ENCODE assay signal across 10 cellular contexts in genomic region chr7:30988346-30989005, GRCh38. TPM values are rescaled to one million over a fixed set of nuclear protein-coding genes. Genes with fewer than 3 reads are reported as not detected.
A peak's percentile ranks its signal among the peaks of the same experiment; 100 is the strongest.
DNase-seq lines count a peak whose midpoint lies in the region; ATAC-seq and TF ChIP-seq lines count a peak whose summit lies in the region.
"Had no signal": no experiment of that assay in that cellular context is flagged by ENCODE, and none has a peak within 500 bp of the region (broad histone marks: within the 10 kb centered on the region; RNA-seq: fewer than 3 reads in every experiment).

No MANE protein-coding gene starts in this region.

- intact Hi-C loops in posterior cingulate gyrus (cut with DNase I) = no loop called here

- peak; percentile 84 for DNase-seq in H7
- no peak for DNase-seq in NT2/D1 (ENCODE audit: low read depth, low spot score)
- peak in 9 of 10 donors; percentile 44 to 95 (median 70) for DNase-seq in posterior cingulate gyrus
- DNase-seq in NAMALWA (ENCODE audit: low spot score) = no peak
- DNase-seq in middle frontal gyrus (ENCODE audit: extremely low spot score, low spot score) = no peak
- DNase-seq: effector CD8-positive, alpha-beta T cell; NCI-H774 had no signal

- no peak for TF ChIP-seq POLR2A in gastroesophageal sphincter (IDR thresholded peaks at IDR 0.05)

- TF ChIP-seq CTCF in gastroesophageal sphincter (IDR thresholded peaks at IDR 0.05) = no peak

- peaks cover 45% of the 10 kb centered on the region for H3K4me1 ChIP-seq in NT2/D1 (ENCODE audit: insufficient read depth, insufficient read length)
- H3K4me1 ChIP-seq in gastroesophageal sphincter = peaks cover 0 to 25% (median 7%) of the 10 kb centered on the region in 3 donors

- peaks cover 4% of the 10 kb centered on the region for H3K27me3 ChIP-seq in H7 (ENCODE audit: control insufficient read depth, insufficient read depth, low read length)
- peaks cover 4% of the 10 kb centered on the region for H3K27me3 ChIP-seq in NT2/D1 (ENCODE audit: insufficient read depth, insufficient read length)
- H3K27me3 ChIP-seq in gastroesophageal sphincter = peaks cover 19% of the 10 kb centered on the region

- H3K27ac ChIP-seq in gastroesophageal sphincter = peak overlapping the region in 2 of 4 donors; percentile 26 to 29

- TF ChIP-seq EP300 in gastroesophageal sphincter (IDR thresholded peaks at IDR 0.05) = no peak

- H3K4me3 ChIP-seq in H7 (ENCODE audit: insufficient read depth, low read depth, low read length) (no peak overlapping the region), NT2/D1 (ENCODE audit: insufficient read length, low read depth) (no peak overlapping the region), gastroesophageal sphincter (no peak overlapping the region)

- 29 to 73% methylated on average over 4 of the region's 19 CpGs for WGBS in gastroesophageal sphincter (ENCODE audit: low coverage in 1 of 2), 2 donors

- peak overlapping the region; percentile 22 for H3K9ac ChIP-seq in NT2/D1 (ENCODE audit: insufficient read length, low read depth)

- H3K9me3 ChIP-seq in NT2/D1 (ENCODE audit: insufficient read depth, low read length) (no peaks in the 10 kb centered on the region), gastroesophageal sphincter (no peaks in the 10 kb centered on the region)

- ATAC-seq in gastroesophageal sphincter (peak; percentile 59), GM21825 (IDR thresholded peaks at IDR 0.05; ENCODE audit: unreplicated experiment) (no peak)

- H3K36me3 ChIP-seq in H7 (replicated peaks; ENCODE audit: control insufficient read depth, insufficient read depth, low read length) (no peaks in the 10 kb centered on the region), NT2/D1 (ENCODE audit: insufficient read depth, insufficient read length, low read length) (peaks cover 6% of the 10 kb centered on the region), gastroesophageal sphincter (no peaks in the 10 kb centered on the region)

RNA-seq across cellular contexts. Expression of gene GHRHR, which starts 24.7 kb away (rescaled TPM):
- total RNA-seq in H7 (2014; rRNA removed; shearing (Covaris generic)) = 1.9 and 2.7 TPM in 2 replicates
- not detected for total RNA-seq in gastroesophageal sphincter
- total RNA-seq: mononuclear cell had no signal

Comparison
In these comparisons a context has a peak if more than half of its experiments do, and no peak if none do; other contexts are left out.
1. DNase-seq: peak in H7 (single experiment) and posterior cingulate gyrus (9 of 10); none in NT2/D1 (single experiment), NAMALWA (single experiment) and middle frontal gyrus (single experiment).